ENCODE assay signal across 18 cellular contexts in the genomic region with DNA sequence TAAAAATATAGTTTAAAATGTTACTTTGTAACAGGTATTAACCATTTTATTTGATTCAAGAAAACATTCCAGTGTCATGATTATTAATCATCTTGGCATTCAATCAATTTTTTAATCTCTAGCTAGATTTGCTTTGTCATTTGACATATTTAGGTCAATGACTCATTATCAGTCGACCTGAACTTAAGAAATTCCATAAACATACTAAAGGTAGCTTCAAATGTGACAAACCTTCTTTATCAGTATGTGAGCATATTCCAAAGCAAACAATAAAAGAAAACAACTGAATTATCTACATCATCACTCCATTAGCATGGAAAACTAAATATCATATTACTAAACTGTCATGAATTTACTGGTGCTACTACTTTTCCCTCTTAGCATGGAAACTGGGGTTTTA. TPM values are rescaled to one million over a fixed set of nuclear protein-coding genes. Genes with fewer than 3 reads are reported as not detected.
DNase-seq lines count a peak whose midpoint lies in the region; ATAC-seq and TF ChIP-seq lines count a peak whose summit lies in the region.
"Had no signal": no experiment of that assay in that cellular context is flagged by ENCODE, and none has a peak within 500 bp of the region (broad histone marks: within the 10 kb centered on the region; RNA-seq: fewer than 3 reads in every experiment).

No MANE protein-coding gene starts in this region.

- H3K36me3 Mint-ChIP-seq in MCF 10A (ENCODE audit: insufficient read depth, unreplicated experiment) (peaks cover 67% of the 10 kb centered on the region), T-helper 17 cell (ENCODE audit: low read depth) (peaks cover 8% of the 10 kb centered on the region)

- H3K9me3 ChIP-seq in breast epithelium (no peaks in the 10 kb centered on the region), body of pancreas (no peaks in the 10 kb centered on the region), right atrium auricular region (no peaks in the 10 kb centered on the region), T-helper 17 cell (ENCODE audit: control insufficient read depth, low read length, poor library complexity, severe bottlenecking) (no peaks in the 10 kb centered on the region)
- H3K9me3 ChIP-seq: prostate gland had no signal

- H3K27ac Mint-ChIP-seq in MCF 10A (ENCODE audit: low read depth, unreplicated experiment) (no peak overlapping the region), T-helper 17 cell (no peak overlapping the region)
- H3K27ac Mint-ChIP-seq: T-helper 1 cell treated with Interleukin-12 subunit alpha and Interleukin-12 subunit beta and Interleukin-4 antibody, amounts not matched to agents 30 μg/mL and 1 μg/mL, for 36 hours had no signal

- H3K4me1 Mint-ChIP-seq in MCF 10A (ENCODE audit: insufficient read depth, unreplicated experiment) (peaks cover 1% of the 10 kb centered on the region), T-helper 17 cell (no peaks in the 10 kb centered on the region)
- H3K4me1 Mint-ChIP-seq: CD8-positive, alpha-beta memory T cell had no signal

- ATAC-seq in body of pancreas: peak; percentile 35
- ATAC-seq in T-helper 17 cell: no peak
- ATAC-seq: Panc1 had no signal

- H3K4me3 Mint-ChIP-seq in MCF 10A (ENCODE audit: unreplicated experiment) (no peak overlapping the region), T-helper 17 cell (no peak overlapping the region)
- H3K4me3 Mint-ChIP-seq: CD8-positive, alpha-beta memory T cell; T-helper 1 cell treated with Interleukin-12 subunit alpha and Interleukin-12 subunit beta and Interleukin-4 antibody, amounts not matched to agents 30 μg/mL and 1 μg/mL, for 36 hours had no signal

- no peaks in the 10 kb centered on the region for H3K9me3 Mint-ChIP-seq in MCF 10A (ENCODE audit: unreplicated experiment)
- H3K9me3 Mint-ChIP-seq: CD8-positive, alpha-beta memory T cell; T-helper 1 cell treated with Interleukin-12 subunit alpha and Interleukin-12 subunit beta and Interleukin-4 antibody, amounts not matched to agents 30 μg/mL and 1 μg/mL, for 36 hours had no signal

- H3K27me3 ChIP-seq in breast epithelium: no peaks in the 10 kb centered on the region
- H3K27me3 ChIP-seq in body of pancreas: no peaks in the 10 kb centered on the region
- no peaks in the 10 kb centered on the region for H3K27me3 ChIP-seq in right atrium auricular region

- no peaks in the 10 kb centered on the region for H3K27me3 Mint-ChIP-seq in MCF 10A (ENCODE audit: insufficient read depth, unreplicated experiment)
- no peaks in the 10 kb centered on the region for H3K27me3 Mint-ChIP-seq in T-helper 17 cell
- H3K27me3 Mint-ChIP-seq: CD8-positive, alpha-beta memory T cell had no signal

- CTCF ChIA-PET in MCF 10A (lab: Yijun Ruan, JAX): interaction anchor here (0.6 to 1.0 kb wide), 2 partner anchors 82 to 567 kb away, joined by 3 read pairs; no protein-coding TSS in a partner anchor

- no peak overlapping the region for H3K27ac ChIP-seq in breast epithelium
- peak overlapping the region in 2 of 4 donors; percentile 13 to 54 for H3K27ac ChIP-seq in body of pancreas
- H3K27ac ChIP-seq in right atrium auricular region: no peak overlapping the region
- H3K27ac ChIP-seq: prostate gland had no signal

- H3K4me1 ChIP-seq in breast epithelium (no peaks in the 10 kb centered on the region), body of pancreas (peaks cover 21% of the 10 kb centered on the region), right atrium auricular region (no peaks in the 10 kb centered on the region)
- H3K4me1 ChIP-seq: prostate gland had no signal

- 6 to 20% methylated on average over 1 of the region's 1 CpG for WGBS in body of pancreas, 2 donors

- TF ChIP-seq CTCF in MCF 10A (IDR thresholded peaks at IDR 0.05; ENCODE audit: unreplicated experiment): no peak
- TF ChIP-seq CTCF in breast epithelium (IDR thresholded peaks at IDR 0.05): no peak
- no peak for TF ChIP-seq CTCF in body of pancreas (IDR thresholded peaks at IDR 0.05)
- no peak for TF ChIP-seq CTCF in right atrium auricular region (IDR thresholded peaks at IDR 0.05)

- no TSS peak for BruUV-seq in MCF 10A (replicated peaks; lab: Mats Ljungman, UMichigan)

- TF ChIP-seq POLR2A in breast epithelium (IDR thresholded peaks at IDR 0.05) (no peak), body of pancreas (IDR thresholded peaks at IDR 0.05) (no peak)

- H3K4me3 ChIP-seq in breast epithelium (no peak overlapping the region), body of pancreas (no peak overlapping the region), right atrium auricular region (no peak overlapping the region)
- H3K4me3 ChIP-seq: prostate gland had no signal

- H3K36me3 ChIP-seq in breast epithelium (peaks cover 5% of the 10 kb centered on the region), body of pancreas (replicated peaks in 1 of 2; ENCODE audit: insufficient read depth in 1 of 2, low read depth in 2 of 2) (peaks cover 0 to 10% of the 10 kb centered on the region in 2 donors), right atrium auricular region (peaks cover 54% of the 10 kb centered on the region)

- POLR2A ChIA-PET in MCF 10A (lab: Yijun Ruan, JAX): interaction anchor here (0.6 to 1.8 kb wide), 9 partner anchors 10 to 262 kb away, joined by 3 to 6 read pairs (median 3); no protein-coding TSS in a partner anchor

- intact Hi-C loops in MCF 10A (cut with micrococcal nuclease) (no loop called here), breast epithelium (cut with DNase I; ENCODE audit: low total_unique reads) (no loop called here), body of pancreas (cut with DNase I) (no loop called here)

- DNase-seq in MCF 10A (ENCODE audit: unreplicated experiment): peak; percentile 19
- DNase-seq in breast epithelium (ENCODE audit: low spot score in 2 of 2): no peak
- DNase-seq in body of pancreas: no peak
- peak; percentile 12 for DNase-seq in glomerular visceral epithelial cell (ENCODE audit: extremely low spot score)
- no peak for DNase-seq in right atrium auricular region (ENCODE audit: low spot score)
- DNase-seq in T-helper 17 cell: no peak
- DNase-seq in stimulated activated CD4-positive, alpha-beta T cell treated with anti-CD3 and anti-CD28 coated beads, Interleukin-2, amount 100 ng/mL, for 48 hours: no peak
- no peak for DNase-seq in amniotic stem cell (lab: John Stamatoyannopoulos, UW)
- DNase-seq: activated CD8-positive, alpha-beta memory T cell treated with anti-CD3 and anti-CD28 coated beads, Interleukin-2, amount 50 U/mL, for 48 hours; activated naive CD4-positive, alpha-beta T cell treated with anti-CD3 and anti-CD28 coated beads, Interleukin-2, amount 50 U/mL, for 16 hours; CD8-positive, alpha-beta memory T cell; GF-D8; NCI-H2029; NCI-H526 treated with DMSO at 0.1 percent for 48 hours; substantia nigra had no signal

RNA-seq across cellular contexts. Expression of a gene that starts 50.8 kb away (rescaled TPM):
- total RNA-seq in MCF 10A (2022) (14.3 and 26.3 TPM in 2 replicates), breast epithelium (10 to 100 TPM in 2 of 3 donors, 1 to 10 TPM in 1; 9.2 to 23.4 (median 10.5) TPM), body of pancreas (1 to 10 TPM; 6.2 to 7.3 TPM), right atrium auricular region (1 to 10 TPM; 2.4 to 4.6 TPM), T-helper 17 cell (1 to 10 TPM; 5.1 to 10.0 TPM)

Comparison
In these comparisons a context has a peak if more than half of its experiments do, and no peak if none do; other contexts are left out.
1. DNase-seq: peak in MCF 10A (single experiment) and glomerular visceral epithelial cell (single experiment); none in breast epithelium (0 of 2), body of pancreas (0 of 4), right atrium auricular region (single experiment), T-helper 17 cell (0 of 3), stimulated activated CD4-positive, alpha-beta T cell treated with anti-CD3 and anti-CD28 coated beads, Interleukin-2, amount 100 ng/mL, for 48 hours (0 of 2) and amniotic stem cell (single experiment).